ENCODE assay signal across 23 cellular contexts in the genomic region with DNA sequence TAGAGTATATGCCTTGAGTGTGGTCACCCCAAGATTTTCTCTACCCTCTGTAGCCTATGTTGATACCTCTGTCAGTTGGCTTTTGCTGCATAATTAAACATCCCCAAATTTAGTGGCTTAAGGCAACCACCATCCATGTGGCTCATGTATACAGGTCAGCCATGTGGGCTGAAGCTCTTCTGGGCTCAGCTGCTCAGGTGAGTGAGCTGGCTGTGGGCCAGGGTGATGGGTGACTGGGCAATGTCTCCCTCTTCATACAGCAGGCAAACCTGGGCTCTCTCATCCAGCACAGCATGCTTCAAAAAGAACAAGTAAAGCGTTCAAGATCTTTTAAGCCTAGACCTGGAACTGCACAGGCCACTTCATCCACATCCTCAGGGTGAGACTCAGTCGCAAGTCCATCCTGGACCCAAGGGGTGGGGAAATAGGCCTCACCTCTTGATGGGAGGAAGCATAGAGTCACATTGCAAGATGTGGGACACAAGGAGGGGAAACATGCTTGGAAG.
"Had no signal": no experiment of that assay in that cellular context is flagged by ENCODE, and none has a peak within 500 bp of the region (broad histone marks: within the 10 kb centered on the region; RNA-seq: fewer than 3 reads in every experiment).

No MANE protein-coding gene starts in this region.

- DNase-seq: activated CD4-positive, alpha-beta memory T cell treated with anti-CD3 and anti-CD28 coated beads, Interleukin-2, amount 10 ng/mL, durations not matched to agents 7 days and 5 days; activated CD4-positive, alpha-beta T cell treated with anti-CD3 and anti-CD28 coated beads for 1 hour; activated CD4-positive, alpha-beta T cell treated with anti-CD3 and anti-CD28 coated beads, Interleukin-2, amount 10 ng/mL, durations not matched to agents 7 days and 5 days; activated CD8-positive, alpha-beta memory T cell treated with anti-CD3 and anti-CD28 coated beads, Interleukin-2, amount 50 U/mL, for 48 hours; activated gamma-delta T cell; activated naive CD4-positive, alpha-beta T cell treated with anti-CD3 and anti-CD28 coated beads, Interleukin-2, amount 10 ng/mL, durations not matched to agents 7 days and 5 days; activated naive CD8-positive, alpha-beta T cell treated with anti-CD3 and anti-CD28 coated beads, Interleukin-2, amount 10 ng/mL, durations not matched to agents 7 days and 5 days; activated T-cell treated with anti-CD3 and anti-CD28 coated beads, Interleukin-2, amount 50 U/mL, for 24 hours; brain microvascular endothelial cell; central memory CD4-positive, alpha-beta T cell; islet precursor cell; midbrain; naive thymus-derived CD4-positive, alpha-beta T cell; posterior cingulate gyrus; right lobe of liver; small intestine; stimulated activated CD4-positive, alpha-beta T cell treated with anti-CD3 and anti-CD28 coated beads, Interleukin-4, amount 100 ng/mL, for 24 hours; stimulated activated naive CD8-positive, alpha-beta T cell treated with anti-CD3 and anti-CD28 coated beads, Interleukin-15, amount 100 ng/mL, for 72 hours; T-helper 9 cell; tibial artery had no signal

- H3K4me3 ChIP-seq: gastroesophageal sphincter, hepatocyte, right lobe of liver, tibial artery had no signal

- H3K27ac ChIP-seq: brain microvascular endothelial cell, gastroesophageal sphincter, hepatocyte, right lobe of liver, tibial artery had no signal

- ATAC-seq: gastroesophageal sphincter; naive thymus-derived CD4-positive, alpha-beta T cell; right lobe of liver; stimulated activated effector memory CD8-positive, alpha-beta T cell treated with anti-CD3 and anti-CD28 coated beads, Interleukin-12 subunit alpha, Interleukin-12 subunit beta, amount 100 ng/mL, for 72 hours; stimulated activated naive CD8-positive, alpha-beta T cell treated with anti-CD3 and anti-CD28 coated beads, Interleukin-15, amount 100 ng/mL, for 72 hours had no signal

- H3K79me2 ChIP-seq: hepatocyte had no signal

- H3K36me3 ChIP-seq: brain microvascular endothelial cell, gastroesophageal sphincter, right lobe of liver, tibial artery had no signal

- H3K4me2 ChIP-seq: hepatocyte had no signal

- H3K9me3 ChIP-seq: gastroesophageal sphincter, right lobe of liver, tibial artery had no signal

- H3K27me3 ChIP-seq: brain microvascular endothelial cell, gastroesophageal sphincter, hepatocyte, right lobe of liver, tibial artery had no signal

- H2AFZ ChIP-seq: hepatocyte had no signal

- H3K4me1 ChIP-seq: gastroesophageal sphincter, right lobe of liver had no signal
